ENCODE assay signal across 9 cellular contexts in the genomic region with DNA sequence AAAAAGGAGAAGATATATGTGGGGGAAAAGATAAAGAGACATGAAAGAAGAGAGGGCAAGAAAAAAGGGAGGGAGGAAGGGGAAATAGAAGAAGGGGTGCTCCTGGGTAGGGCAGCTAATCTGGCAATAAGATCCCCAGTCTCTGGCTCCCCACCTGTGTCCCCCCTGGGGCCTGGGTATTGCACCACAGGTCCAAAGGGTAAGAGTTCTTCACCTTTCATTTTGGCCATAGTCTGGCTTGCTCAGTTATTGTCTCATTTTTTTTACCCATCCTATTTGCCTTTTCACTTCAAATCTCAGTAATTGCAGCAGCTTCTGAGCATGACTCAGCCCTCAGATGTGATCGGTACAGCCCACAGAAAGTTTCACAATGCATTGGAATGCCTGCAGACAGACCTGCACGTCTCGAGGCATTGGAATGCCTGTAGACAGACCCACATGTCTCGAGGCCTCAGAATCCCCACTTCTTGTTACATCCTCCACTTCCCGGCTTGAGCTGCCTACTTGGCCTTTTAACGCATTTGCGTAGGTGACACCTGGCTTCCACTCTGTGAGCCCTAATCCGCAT.
DNase-seq lines count a peak whose midpoint lies in the region; ATAC-seq and TF ChIP-seq lines count a peak whose summit lies in the region.
"Had no signal": no experiment of that assay in that cellular context is flagged by ENCODE, and none has a peak within 500 bp of the region (broad histone marks: within the 10 kb centered on the region; RNA-seq: fewer than 3 reads in every experiment).

No MANE protein-coding gene starts in this region.

- H4K91ac ChIP-seq in trophoblast cell (ENCODE audit: low read depth, low read length) = peak overlapping the region; percentile 96

- peak overlapping the region; percentile 95 for H2AK5ac ChIP-seq in trophoblast cell (ENCODE audit: low read length)

- H3K23ac ChIP-seq in trophoblast cell (ENCODE audit: low read length) = no peak overlapping the region

- H3K27me3 ChIP-seq in trophoblast cell (ENCODE audit: insufficient read depth, low read length) = no peaks in the 10 kb centered on the region

- H3K4ac ChIP-seq in trophoblast cell (ENCODE audit: low read depth, low read length) = peak overlapping the region; percentile 90

- no peaks in the 10 kb centered on the region for H3K9me3 ChIP-seq in trophoblast cell (ENCODE audit: insufficient read depth, low read depth, low read length)

- H2BK120ac ChIP-seq in trophoblast cell (ENCODE audit: insufficient read depth, low read length, poor library complexity) = peak overlapping the region; percentile 98

- H2BK5ac ChIP-seq in trophoblast cell (ENCODE audit: low read depth, low read length, poor library complexity) = peak overlapping the region; percentile 96

- peak overlapping the region; percentile 82 for H4K8ac ChIP-seq in trophoblast cell (ENCODE audit: low read depth, low read length)

- peaks cover 27 to 35% of the 10 kb centered on the region in 2 experiments for H3K4me1 ChIP-seq in trophoblast cell (ENCODE audit: control insufficient read depth in 1 of 2, insufficient read depth in 2 of 2, low read length in 2 of 2)

- H3K18ac ChIP-seq in trophoblast cell (ENCODE audit: low read length) = peak overlapping the region; percentile 90

- H3K14ac ChIP-seq in trophoblast cell (ENCODE audit: low read length) = peak overlapping the region; percentile 92

- WGBS in trophoblast cell (ENCODE audit: extremely low coverage, insufficient coverage, insufficient read length) = no CpG with 5 or more reads among the region's 8 CpGs

- H2AFZ ChIP-seq in trophoblast cell (ENCODE audit: insufficient read depth, low read length, poor library complexity) = no peak overlapping the region

- peak overlapping the region; percentile 5 for H3K4me2 ChIP-seq in trophoblast cell (ENCODE audit: low read length)

- H2BK12ac ChIP-seq in trophoblast cell (ENCODE audit: low read length) = peak overlapping the region; percentile 99

- H3K9ac ChIP-seq in trophoblast cell (ENCODE audit: low read length) = no peak overlapping the region

- ATAC-seq in HG03025 (IDR thresholded peaks at IDR 0.05; ENCODE audit: low FRiP score, unreplicated experiment) (no peak), GM18520 (IDR thresholded peaks at IDR 0.05; ENCODE audit: unreplicated experiment) (no peak)

- no peaks in the 10 kb centered on the region for H3K79me2 ChIP-seq in trophoblast cell (ENCODE audit: control insufficient read depth, insufficient read depth, low read length, poor library complexity)

- H3K27ac ChIP-seq in trophoblast cell (ENCODE audit: low read depth, low read length) = peak overlapping the region; percentile 94
- H3K27ac ChIP-seq: HL-60 had no signal

- H3K79me1 ChIP-seq in trophoblast cell (ENCODE audit: low read length) = peaks cover 31% of the 10 kb centered on the region

- peak overlapping the region; percentile 39 for H4K12ac ChIP-seq in trophoblast cell (ENCODE audit: low read depth, low read length)

- H3K36me3 ChIP-seq in trophoblast cell (ENCODE audit: control insufficient read depth in 1 of 2, insufficient read depth in 2 of 2, low read length in 2 of 2) = no peaks in the 10 kb centered on the region

- TF ChIP-seq CTCF in cardiac fibroblast (IDR thresholded peaks at IDR 0.05; ENCODE audit: low read depth, low read length) = no peak

- DNase-seq in EL (peak; percentile 97), LHCN-M2 (ENCODE audit: low read depth) (peak; percentile 93), cardiac fibroblast (ENCODE audit: low read depth in 2 of 2) (peak; percentile 96 to 98), trophoblast cell (peak; percentile 97 to 99), DMS 273 (lab: John Stamatoyannopoulos, UW; ENCODE audit: unreplicated experiment) (no peak), NCI-H524 (lab: John Stamatoyannopoulos, UW) (no peak)

- H3K4me3 ChIP-seq in cardiac fibroblast (replicated peaks in 1 of 2; ENCODE audit: low read depth in 2 of 2, low read length in 2 of 2) (no peak overlapping the region), trophoblast cell (ENCODE audit: low read depth, low read length) (no peak overlapping the region)

Comparison
In these comparisons a context has a peak if more than half of its experiments do, and no peak if none do; other contexts are left out.
1. DNase-seq: peak in EL (single experiment), LHCN-M2 (single experiment), cardiac fibroblast (2 of 2) and trophoblast cell (2 of 2); none in DMS 273 (single experiment) and NCI-H524 (0 of 2).